6 cellular contexts compared by ENCODE assay signal in genomic region chr17:28716740-28717577, GRCh38.
DNase-seq lines count a peak whose midpoint lies in the region; ATAC-seq and TF ChIP-seq lines count a peak whose summit lies in the region.

No MANE protein-coding gene starts in this region.

- H3K36me3 ChIP-seq in neutrophil = no peaks in the 10 kb centered on the region

- no peak for ATAC-seq in central memory CD8-positive, alpha-beta T cell (replicated peaks; ENCODE audit: extremely low read depth, poor library complexity, severe bottlenecking)
- ATAC-seq in HG03097 (IDR thresholded peaks at IDR 0.05; ENCODE audit: low FRiP score, unreplicated experiment) = no peak
- ATAC-seq in stimulated activated effector memory CD8-positive, alpha-beta T cell treated with anti-CD3 and anti-CD28 coated beads, Interleukin-12 subunit alpha, Interleukin-12 subunit beta, amount 100 ng/mL, for 72 hours = no peak
- no peak for ATAC-seq in GM21619 (IDR thresholded peaks at IDR 0.05; ENCODE audit: unreplicated experiment)

- H3K9me3 ChIP-seq in neutrophil = no peaks in the 10 kb centered on the region

- H3K4me1 ChIP-seq in neutrophil (ENCODE audit: control insufficient read depth in 1 of 2, insufficient read depth in 1 of 2, low read depth in 1 of 2, low read length in 1 of 2) = peaks cover 44 to 49% of the 10 kb centered on the region in 2 experiments

- H3K4me1 Mint-ChIP-seq in central memory CD8-positive, alpha-beta T cell = peaks cover 44% of the 10 kb centered on the region
- H3K4me1 Mint-ChIP-seq in stimulated activated effector memory CD8-positive, alpha-beta T cell treated with anti-CD3 and anti-CD28 coated beads, Interleukin-12 subunit alpha, Interleukin-12 subunit beta, amount 100 ng/mL, for 72 hours = peaks cover 35% of the 10 kb centered on the region

- H3K9me3 Mint-ChIP-seq in central memory CD8-positive, alpha-beta T cell = no peaks in the 10 kb centered on the region
- H3K9me3 Mint-ChIP-seq in stimulated activated effector memory CD8-positive, alpha-beta T cell treated with anti-CD3 and anti-CD28 coated beads, Interleukin-12 subunit alpha, Interleukin-12 subunit beta, amount 100 ng/mL, for 72 hours = no peaks in the 10 kb centered on the region

- no peak for TF ChIP-seq CTCF in neutrophil (IDR thresholded peaks at IDR 0.05)

- peaks cover 32% of the 10 kb centered on the region for H3K36me3 Mint-ChIP-seq in central memory CD8-positive, alpha-beta T cell (ENCODE audit: insufficient read depth)
- peaks cover 27% of the 10 kb centered on the region for H3K36me3 Mint-ChIP-seq in stimulated activated effector memory CD8-positive, alpha-beta T cell treated with anti-CD3 and anti-CD28 coated beads, Interleukin-12 subunit alpha, Interleukin-12 subunit beta, amount 100 ng/mL, for 72 hours

- H3K27ac ChIP-seq in neutrophil = no peak overlapping the region

- peaks cover 13% of the 10 kb centered on the region for H3K27me3 Mint-ChIP-seq in central memory CD8-positive, alpha-beta T cell

- peak; percentile 47 for DNase-seq in HCEC 1CT
- no peak for DNase-seq in central memory CD8-positive, alpha-beta T cell (ENCODE audit: low spot score in 2 of 2)
- DNase-seq in stimulated activated effector memory CD8-positive, alpha-beta T cell treated with anti-CD3 and anti-CD28 coated beads, Interleukin-12 subunit alpha, Interleukin-12 subunit beta, amount 100 ng/mL, for 72 hours (ENCODE audit: low spot score in 2 of 2) = no peak

- peak overlapping the region; percentile 66 for H3K4me3 Mint-ChIP-seq in central memory CD8-positive, alpha-beta T cell
- no peak overlapping the region for H3K4me3 Mint-ChIP-seq in stimulated activated effector memory CD8-positive, alpha-beta T cell treated with anti-CD3 and anti-CD28 coated beads, Interleukin-12 subunit alpha, Interleukin-12 subunit beta, amount 100 ng/mL, for 72 hours

- H3K27me3 ChIP-seq in neutrophil = peaks cover 31% of the 10 kb centered on the region

- H3K27ac Mint-ChIP-seq in central memory CD8-positive, alpha-beta T cell (ENCODE audit: low read depth) = no peak overlapping the region
- no peak overlapping the region for H3K27ac Mint-ChIP-seq in stimulated activated effector memory CD8-positive, alpha-beta T cell treated with anti-CD3 and anti-CD28 coated beads, Interleukin-12 subunit alpha, Interleukin-12 subunit beta, amount 100 ng/mL, for 72 hours

- H3K4me3 ChIP-seq in neutrophil (ENCODE audit: low read depth in 1 of 2, low read length in 1 of 2) = peak overlapping the region; percentile 46 to 62
